3 cellular contexts compared by ENCODE assay signal in genomic region chr9:117903453-117903852, GRCh38.
"Had no signal": no experiment of that assay in that cellular context is flagged by ENCODE, and none has a peak within 500 bp of the region (broad histone marks: within the 10 kb centered on the region; RNA-seq: fewer than 3 reads in every experiment).

No MANE protein-coding gene starts in this region.

- DNase-seq: GDM1, GF-D8 had no signal

- ATAC-seq: GM12878 had no signal

- H3K4me3 ChIP-seq: GM12878 had no signal
